Comparison of ENCODE assay signal across 11 cellular contexts in the genomic region with DNA sequence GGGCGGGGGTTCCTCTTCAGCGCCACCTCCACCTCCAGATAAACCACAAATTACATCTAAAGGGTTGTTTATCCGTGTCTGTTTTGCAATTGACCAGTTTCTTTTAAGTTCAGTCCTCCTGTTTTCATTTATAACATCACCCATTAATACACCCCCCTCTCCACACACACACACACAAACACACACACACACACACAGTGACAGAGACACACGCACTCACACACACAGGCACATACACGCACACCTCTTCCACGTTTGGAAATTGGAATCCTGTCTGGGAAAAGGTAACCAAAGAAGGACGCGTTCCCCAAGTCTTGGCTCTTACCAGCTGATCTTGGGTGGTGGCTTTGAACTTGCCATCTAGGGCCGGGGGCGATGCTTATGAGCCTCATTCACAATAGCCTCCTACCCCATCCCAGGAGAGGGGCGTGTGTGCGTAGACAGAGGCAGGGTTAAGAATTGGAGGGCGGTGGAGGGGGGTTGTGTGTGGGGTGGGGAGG. TPM values are rescaled to one million over a fixed set of nuclear protein-coding genes. Genes with fewer than 3 reads are reported as not detected.
A peak's percentile ranks its signal among the peaks of the same experiment; 100 is the strongest.
DNase-seq lines count a peak whose midpoint lies in the region; ATAC-seq and TF ChIP-seq lines count a peak whose summit lies in the region.
"Had no signal": no experiment of that assay in that cellular context is flagged by ENCODE, and none has a peak within 500 bp of the region (broad histone marks: within the 10 kb centered on the region; RNA-seq: fewer than 3 reads in every experiment).

No MANE protein-coding gene starts in this region.

- H3K27ac Mint-ChIP-seq in CD8-positive, alpha-beta T cell: no peak overlapping the region
- H3K27ac Mint-ChIP-seq: activated CD8-positive, alpha-beta T cell treated with anti-CD3 and anti-CD28 coated beads for 36 hours had no signal

- H3K27me3 ChIP-seq in CD8-positive, alpha-beta T cell (ENCODE audit: insufficient read depth, low read length): no peaks in the 10 kb centered on the region
- peaks cover 0 to 100% (median 42%) of the 10 kb centered on the region in 4 donors for H3K27me3 ChIP-seq in esophagus muscularis mucosa
- peaks cover 6% of the 10 kb centered on the region for H3K27me3 ChIP-seq in parathyroid adenoma (ENCODE audit: control insufficient read depth, insufficient read depth, low read length)

- no peak overlapping the region for H3K9ac ChIP-seq in parathyroid adenoma

- DNase-seq in CD8-positive, alpha-beta T cell: no peak
- DNase-seq in NCI-H1105 (lab: John Stamatoyannopoulos, UW) (peak; percentile 37), esophagus muscularis mucosa (ENCODE audit: extremely low spot score) (no peak), hepatic stellate cell (ENCODE audit: low spot score) (no peak), erythroblast (lab: John Stamatoyannopoulos, UW) (no peak)
- DNase-seq: activated CD8-positive, alpha-beta T cell treated with anti-CD3 and anti-CD28 coated beads for 36 hours; stimulated activated CD8-positive, alpha-beta memory T cell treated with anti-CD3 and anti-CD28 coated beads, Interleukin-4, amount 100 ng/mL, for 48 hours had no signal

- no peaks in the 10 kb centered on the region for H3K36me3 Mint-ChIP-seq in CD8-positive, alpha-beta T cell

- no peaks in the 10 kb centered on the region for H3K36me3 ChIP-seq in CD8-positive, alpha-beta T cell (ENCODE audit: insufficient read depth, low read length)
- H3K36me3 ChIP-seq in esophagus muscularis mucosa (no peaks in the 10 kb centered on the region), parathyroid adenoma (ENCODE audit: control insufficient read depth, insufficient read depth, low read length) (no peaks in the 10 kb centered on the region)
- H3K36me3 ChIP-seq: neutrophil had no signal

- intact Hi-C loops in CD8-positive, alpha-beta T cell (cut with DNase I, micrococcal nuclease): no loop called here
- intact Hi-C loops in esophagus muscularis mucosa (cut with DNase I): loop anchor here (10.0 kb wide), 1 partner anchor 531 kb away; no protein-coding TSS in a partner anchor

- no peaks in the 10 kb centered on the region for H3K9me3 ChIP-seq in CD8-positive, alpha-beta T cell (ENCODE audit: low read length)
- no peaks in the 10 kb centered on the region for H3K9me3 ChIP-seq in esophagus muscularis mucosa
- no peaks in the 10 kb centered on the region for H3K9me3 ChIP-seq in parathyroid adenoma (ENCODE audit: control insufficient read depth, low read length)
- H3K9me3 ChIP-seq: neutrophil had no signal

- H3K79me2 ChIP-seq in parathyroid adenoma: no peaks in the 10 kb centered on the region

- ATAC-seq in CD8-positive, alpha-beta T cell: no peak
- ATAC-seq in activated CD4-positive, CD25-positive, alpha-beta regulatory T cell treated with anti-CD3 and anti-CD28 coated beads, Interleukin-2, amount 50 U/mL, for 24 hours: no peak
- ATAC-seq in HG02763 (IDR thresholded peaks at IDR 0.05; ENCODE audit: unreplicated experiment): no peak
- ATAC-seq: activated CD8-positive, alpha-beta T cell treated with anti-CD3 and anti-CD28 coated beads for 36 hours had no signal

- no peaks in the 10 kb centered on the region for H3K9me3 Mint-ChIP-seq in CD8-positive, alpha-beta T cell
- H3K9me3 Mint-ChIP-seq: activated CD8-positive, alpha-beta T cell treated with anti-CD3 and anti-CD28 coated beads for 36 hours had no signal

- peaks cover 6% of the 10 kb centered on the region for H3K4me1 ChIP-seq in CD8-positive, alpha-beta T cell (ENCODE audit: insufficient read depth, low read length)
- peaks cover 27 to 49% (median 45%) of the 10 kb centered on the region in 4 donors for H3K4me1 ChIP-seq in esophagus muscularis mucosa
- H3K4me1 ChIP-seq in parathyroid adenoma: no peaks in the 10 kb centered on the region

- no peak for TF ChIP-seq EP300 in esophagus muscularis mucosa (IDR thresholded peaks at IDR 0.05)

- no peak overlapping the region for H3K4me3 ChIP-seq in CD8-positive, alpha-beta T cell (ENCODE audit: low read depth, low read length)
- peak overlapping the region; percentile 49 to 59 (median 50) for H3K4me3 ChIP-seq in esophagus muscularis mucosa
- no peak overlapping the region for H3K4me3 ChIP-seq in parathyroid adenoma (ENCODE audit: low read depth, low read length)

- peaks cover 9% of the 10 kb centered on the region for H3K4me1 Mint-ChIP-seq in CD8-positive, alpha-beta T cell (ENCODE audit: low read depth)

- H2AFZ ChIP-seq in parathyroid adenoma: no peak overlapping the region

- peak overlapping the region; percentile 15 for H3K4me3 Mint-ChIP-seq in CD8-positive, alpha-beta T cell
- H3K4me3 Mint-ChIP-seq: activated CD8-positive, alpha-beta T cell treated with anti-CD3 and anti-CD28 coated beads for 36 hours had no signal

- POLR2A ChIA-PET in CD8-positive, alpha-beta T cell (lab: Charles Lee): no interaction called here

- H3K27ac ChIP-seq in CD8-positive, alpha-beta T cell (ENCODE audit: low read depth, low read length): no peak overlapping the region
- H3K27ac ChIP-seq in esophagus muscularis mucosa (replicated peaks in 1 of 4) (no peak overlapping the region), parathyroid adenoma (no peak overlapping the region)
- H3K27ac ChIP-seq: neutrophil had no signal

- peaks cover 46% of the 10 kb centered on the region for H3K27me3 Mint-ChIP-seq in CD8-positive, alpha-beta T cell (ENCODE audit: low read depth)

- peak overlapping the region; percentile 83 for H3K4me2 ChIP-seq in parathyroid adenoma (ENCODE audit: low read length)

- CTCF ChIA-PET in CD8-positive, alpha-beta T cell (lab: Charles Lee): no interaction called here

- TF ChIP-seq CTCF in CD8-positive, alpha-beta T cell (IDR thresholded peaks at IDR 0.05): no peak
- TF ChIP-seq CTCF in esophagus muscularis mucosa (IDR thresholded peaks at IDR 0.05) (no peak), parathyroid adenoma (IDR thresholded peaks at IDR 0.05) (no peak)

- 3% methylated on average over 13 of the region's 13 CpGs for WGBS in esophagus muscularis mucosa

- no peak for TF ChIP-seq POLR2A in esophagus muscularis mucosa (IDR thresholded peaks at IDR 0.05; ENCODE audit: low read depth)
- no peak for TF ChIP-seq POLR2A in erythroblast (IDR thresholded peaks at IDR 0.05; ENCODE audit: low read length)

RNA-seq across cellular contexts. Expression of gene CSMD2, which starts 0.4 kb away (rescaled TPM):
- not detected for total RNA-seq in CD8-positive, alpha-beta T cell
- under 1 TPM; 0.26 to 0.75 (median 0.37) TPM for total RNA-seq in esophagus muscularis mucosa
- total RNA-seq: activated CD8-positive, alpha-beta T cell treated with anti-CD3 and anti-CD28 coated beads for 36 hours had no signal

RNA-seq across cellular contexts. Expression of gene C1orf94, which starts 11.2 kb away (rescaled TPM):
- not detected for total RNA-seq in CD8-positive, alpha-beta T cell
- under 1 TPM in 1 of 4 donors, not detected in 3; 0.13 TPM for total RNA-seq in esophagus muscularis mucosa
- total RNA-seq: activated CD8-positive, alpha-beta T cell treated with anti-CD3 and anti-CD28 coated beads for 36 hours had no signal

Comparison
In these comparisons a context has a peak if more than half of its experiments do, and no peak if none do; other contexts are left out.
1. H3K4me3 ChIP-seq: peak in esophagus muscularis mucosa (4 of 4); none in CD8-positive, alpha-beta T cell (single experiment) and parathyroid adenoma (single experiment).